In the genomic region with DNA sequence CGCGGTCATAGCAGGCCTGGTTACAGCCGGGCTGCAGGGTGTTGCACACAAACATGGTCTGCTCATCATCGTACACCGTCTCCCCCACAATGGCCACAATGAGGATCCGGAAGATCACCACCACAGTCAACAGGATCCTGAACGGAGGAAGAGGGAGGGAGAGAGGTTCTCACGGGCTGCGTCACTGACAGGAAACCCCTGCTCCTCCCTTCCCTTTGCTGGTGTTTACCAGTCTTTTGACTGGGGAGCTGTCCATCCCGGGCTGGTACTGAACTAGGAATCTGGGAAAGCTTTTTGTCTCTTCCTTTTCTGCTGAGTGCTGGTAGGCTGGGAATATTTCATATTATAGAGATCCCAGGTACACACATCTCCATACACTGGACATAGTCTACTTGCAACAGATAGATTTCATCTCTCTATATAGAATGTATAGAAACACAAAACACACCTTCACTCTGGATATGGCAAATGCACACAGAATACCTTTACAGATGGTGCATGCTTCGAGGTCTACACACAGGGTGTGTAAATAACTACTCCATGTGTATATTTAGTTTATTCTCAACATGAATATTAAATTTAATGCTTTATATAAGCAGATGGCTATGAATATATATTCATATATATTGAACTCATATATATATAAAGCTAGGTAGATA, we compare ENCODE assay signal across 9 cellular contexts. TPM values are rescaled to one million over a fixed set of nuclear protein-coding genes. Genes with fewer than 3 reads are reported as not detected.
A peak's percentile ranks its signal among the peaks of the same experiment; 100 is the strongest.
DNase-seq lines count a peak whose midpoint lies in the region; ATAC-seq, FAIRE-seq and TF ChIP-seq lines count a peak whose summit lies in the region.
"Had no signal": no experiment of that assay in that cellular context is flagged by ENCODE, and none has a peak within 500 bp of the region (broad histone marks: within the 10 kb centered on the region; RNA-seq: fewer than 3 reads in every experiment).

No MANE protein-coding gene starts in this region.

- intact Hi-C loops in IMR-90 (cut with micrococcal nuclease) = no loop called here
- intact Hi-C loops in OCI-LY7 (cut with micrococcal nuclease; ENCODE audit: unreplicated experiment) = no loop called here

- H3K27ac Mint-ChIP-seq in brain = peak overlapping the region in 2 of 5 experiments; percentile 42 to 53

- H3K4ac ChIP-seq in IMR-90 (ENCODE audit: low read depth, low read length) = no peak overlapping the region

- BruUV-seq in IMR-90 (replicated peaks; lab: Mats Ljungman, UMichigan) (no TSS peak), OCI-LY7 (replicated peaks; lab: Mats Ljungman, UMichigan) (no TSS peak)

- peaks cover 0 to 6% (median 0%) of the 10 kb centered on the region in 5 experiments for H3K9me3 Mint-ChIP-seq in brain

- H3K27me3 Mint-ChIP-seq in brain = peaks cover 89% of the 10 kb centered on the region

- no peak overlapping the region for H3K14ac ChIP-seq in IMR-90 (replicated peaks; ENCODE audit: low read depth, low read length)

- no peaks in the 10 kb centered on the region for H4K20me1 ChIP-seq in IMR-90 (ENCODE audit: insufficient read depth, low read length)
- H4K20me1 ChIP-seq in keratinocyte (ENCODE audit: control insufficient read depth, extremely low read depth, insufficient read depth, low read length) = no peaks in the 10 kb centered on the region
- H4K20me1 ChIP-seq in OCI-LY7 (ENCODE audit: insufficient read depth, low read length) = no peaks in the 10 kb centered on the region

- no peak overlapping the region for H4K91ac ChIP-seq in IMR-90 (ENCODE audit: insufficient read depth, low read depth, low read length)

- peak; percentile 20 for FAIRE-seq in keratinocyte (lab: Jason Lieb, UNC)

- H2AK5ac ChIP-seq in IMR-90 (ENCODE audit: low read depth, low read length) = no peak overlapping the region

- H2BK5ac ChIP-seq in IMR-90 (ENCODE audit: low read depth, low read length, poor library complexity, severe bottlenecking) = no peak overlapping the region

- in situ Hi-C loops in IMR-90 (cut with MboI; ENCODE audit: low sequenced_read_pairs) = no loop called here

- ATAC-seq in IMR-90 (ENCODE audit: low read depth) = peak; percentile 98
- ATAC-seq in HG02884 (IDR thresholded peaks at IDR 0.05; ENCODE audit: unreplicated experiment) = no peak

- peak; percentile 4 for DNase-seq in AG04449 (ENCODE audit: low read depth, low spot score)
- peak; percentile 71 for DNase-seq in IMR-90
- DNase-seq in keratinocyte (ENCODE audit: low read depth, low spot score) = no peak
- DNase-seq in OCI-LY7 (ENCODE audit: low spot score) = no peak
- no peak for DNase-seq in NCI-H345 treated with DMSO at 0.1 percent for 48 hours (lab: John Stamatoyannopoulos, UW; ENCODE audit: unreplicated experiment)
- DNase-seq in NCI-H187 treated with DMSO at 0.1 percent for 48 hours (lab: John Stamatoyannopoulos, UW) = no peak
- DNase-seq: NCI-H446 treated with DMSO at 0.1 percent for 48 hours had no signal

- H3K9ac ChIP-seq in IMR-90 (ENCODE audit: low read depth, low read length) = no peak overlapping the region
- no peak overlapping the region for H3K9ac ChIP-seq in keratinocyte (ENCODE audit: control insufficient read depth, extremely low read depth, insufficient read depth, low read length)

- H3K9me1 ChIP-seq in IMR-90 (ENCODE audit: insufficient read depth, low read length) (0 out of 2 replicates have a peak, but pooled peaks cover 3% of the 10 kb centered on the region), keratinocyte (ENCODE audit: control insufficient read depth, extremely low read depth, insufficient read depth, low read length) (no peaks in the 10 kb centered on the region)

- POLR2A ChIA-PET in AG04449 (lab: Yijun Ruan, JAX) = no interaction called here
- POLR2A ChIA-PET in IMR-90 (lab: Charles Lee; ENCODE audit: unreplicated experiment) = no interaction called here
- POLR2A ChIA-PET in OCI-LY7 (lab: Charles Lee) = no interaction called here

- H2BK20ac ChIP-seq in IMR-90 (ENCODE audit: low read depth, low read length) = no peak overlapping the region

- TF ChIP-seq RAD21 in IMR-90 (IDR thresholded peaks at IDR 0.05; ENCODE audit: low read length) = no peak; the same call in 1 of the 2 replicates

- no peak overlapping the region for H4K5ac ChIP-seq in IMR-90 (ENCODE audit: low read depth, low read length)

- H3K36me3 ChIP-seq in IMR-90 (ENCODE audit: control insufficient read depth, insufficient read depth, low read length) (no peaks in the 10 kb centered on the region), keratinocyte (ENCODE audit: control insufficient read depth in 2 of 2, extremely low read depth in 1 of 2, insufficient read depth in 2 of 2, low read length in 2 of 2) (no peaks in the 10 kb centered on the region), OCI-LY7 (ENCODE audit: insufficient read depth, low read length) (no peaks in the 10 kb centered on the region)

- no peak for TF ChIP-seq POLR2A in IMR-90 (IDR thresholded peaks at IDR 0.05; ENCODE audit: low read depth, low read length)

- H2AFZ ChIP-seq in IMR-90 (replicated peaks; ENCODE audit: low read length, poor library complexity) = peak overlapping the region; percentile 47
- H2AFZ ChIP-seq in keratinocyte (ENCODE audit: control insufficient read depth, low read length) = no peak overlapping the region
- H2AFZ ChIP-seq in OCI-LY7 (ENCODE audit: low read length) = no peak overlapping the region

- H3K9me2 ChIP-seq in OCI-LY7 (ENCODE audit: insufficient read depth, low read length) = no peaks in the 10 kb centered on the region

- H3K9me3 ChIP-seq in IMR-90 (ENCODE audit: control insufficient read depth, insufficient read depth, low read length) = peaks cover 3% of the 10 kb centered on the region; the same call in 1 of the 2 replicates
- H3K9me3 ChIP-seq in keratinocyte (ENCODE audit: control insufficient read depth, low read depth, low read length) = no peaks in the 10 kb centered on the region
- H3K9me3 ChIP-seq in OCI-LY7 (ENCODE audit: low read length) = no peaks in the 10 kb centered on the region

- peak overlapping the region; percentile 37 to 90 (median 83) for H3K4me3 Mint-ChIP-seq in brain

- H3K79me2 ChIP-seq in keratinocyte (ENCODE audit: control insufficient read depth, insufficient read depth, low read length) (no peaks in the 10 kb centered on the region), OCI-LY7 (ENCODE audit: insufficient read depth, low read depth, low read length) (no peaks in the 10 kb centered on the region)

- peaks cover 39% of the 10 kb centered on the region for H3K27me3 ChIP-seq in IMR-90 (ENCODE audit: control insufficient read depth, insufficient read depth, low read length)
- peaks cover 33% of the 10 kb centered on the region for H3K27me3 ChIP-seq in keratinocyte (ENCODE audit: control insufficient read depth, extremely low read depth, insufficient read depth, low read length)

- H3K79me1 ChIP-seq in IMR-90 (ENCODE audit: low read depth in 1 of 2, low read length in 2 of 2) = no peaks in the 10 kb centered on the region

- H3K18ac ChIP-seq in IMR-90 (ENCODE audit: low read depth, low read length) = no peak overlapping the region

- no CpG with 5 or more reads among the region's 11 CpGs for WGBS in IMR-90 (ENCODE audit: extremely low coverage in 2 of 2, insufficient read length in 1 of 2), 2 experiments

- no peak overlapping the region for H3K56ac ChIP-seq in IMR-90 (ENCODE audit: extremely low read depth, insufficient read depth, low read length)

- H3K4me3 ChIP-seq in AG04449 (ENCODE audit: low read depth, low read length) = no peak overlapping the region
- H3K4me3 ChIP-seq in IMR-90 (ENCODE audit: insufficient read depth, low read depth, low read length) = no peak overlapping the region
- no peak overlapping the region for H3K4me3 ChIP-seq in keratinocyte (ENCODE audit: control insufficient read depth in 2 of 3, extremely low read depth in 1 of 3, insufficient read depth in 2 of 3, low read depth in 1 of 3, low read length in 3 of 3)
- H3K4me3 ChIP-seq in OCI-LY7 (ENCODE audit: low read depth, low read length, poor library complexity, severe bottlenecking) = no peak overlapping the region

- H4K8ac ChIP-seq in IMR-90 (ENCODE audit: low read depth in 2 of 2, low read length in 2 of 2) = no peak overlapping the region

- H2AK9ac ChIP-seq in IMR-90 (replicated peaks; ENCODE audit: low read depth, low read length, poor library complexity) = no peak overlapping the region

- dilution Hi-C loops in IMR-90 (cut with HindIII; ENCODE audit: low sequenced_read_pairs, unreplicated experiment) = no loop called here
- dilution Hi-C loops in keratinocyte (cut with MboI; ENCODE audit: extremely low pct_ligation_motif_present, low sequenced_read_pairs) = no loop called here

- TF ChIP-seq CTCF in AG04449 (IDR thresholded peaks at IDR 0.05; ENCODE audit: insufficient read depth, low read length, missing control alignments) (no peak), IMR-90 (conservative IDR thresholded peaks at IDR 0.05; ENCODE audit: low read depth, low read length) (no peak), brain (conservative IDR thresholded peaks at IDR 0.05) (no peak), keratinocyte (optimal IDR thresholded peaks at IDR 0.05 in 1 of 3, IDR thresholded peaks at IDR 0.05 in 1 of 3, conservative IDR thresholded peaks at IDR 0.05 in 1 of 3; ENCODE audit: extremely low read depth in 1 of 3, insufficient read depth in 2 of 3, low read length in 3 of 3) (no peak), OCI-LY7 (conservative IDR thresholded peaks at IDR 0.05; ENCODE audit: low read length) (no peak)

- H3K4me1 ChIP-seq in IMR-90 (ENCODE audit: control insufficient read depth, insufficient read depth, low read length) (peaks cover 2% of the 10 kb centered on the region; the same call in 1 of the 2 replicates), keratinocyte (ENCODE audit: control insufficient read depth, extremely low read depth, insufficient read depth, low read length) (no peaks in the 10 kb centered on the region), OCI-LY7 (ENCODE audit: insufficient read depth, low read length, poor library complexity, severe bottlenecking) (no peaks in the 10 kb centered on the region)

- peaks cover 33% of the 10 kb centered on the region for H3K4me1 Mint-ChIP-seq in brain

- peaks cover 3% of the 10 kb centered on the region for H3K36me3 Mint-ChIP-seq in brain

- H3K27ac ChIP-seq in IMR-90 (ENCODE audit: insufficient read depth, low read length) (no peak overlapping the region), keratinocyte (ENCODE audit: control insufficient read depth, insufficient read depth, low read length) (no peak overlapping the region), OCI-LY7 (ENCODE audit: low read depth, low read length, poor library complexity, severe bottlenecking) (no peak overlapping the region)

- no peak overlapping the region for H2BK15ac ChIP-seq in IMR-90 (ENCODE audit: low read depth, low read length)

- H2BK120ac ChIP-seq in IMR-90 (ENCODE audit: low read depth, low read length) = no peak overlapping the region

- no peak overlapping the region for H3K23ac ChIP-seq in IMR-90 (ENCODE audit: low read depth, low read length)

- H3K4me2 ChIP-seq in IMR-90 (ENCODE audit: low read depth, low read length) (peak overlapping the region; percentile 88), keratinocyte (ENCODE audit: control insufficient read depth, extremely low read depth, insufficient read depth, low read depth, low read length) (no peak overlapping the region), OCI-LY7 (ENCODE audit: low read length) (no peak overlapping the region)

- CTCF ChIA-PET in AG04449 (lab: Yijun Ruan, JAX) = interaction anchor here (0.9 kb wide), 1 partner anchor 167 kb away, joined by 4 read pairs; no protein-coding TSS in a partner anchor
- CTCF ChIA-PET in IMR-90 (lab: Yijun Ruan, JAX) = no interaction called here
- CTCF ChIA-PET in OCI-LY7 (lab: Charles Lee; ENCODE audit: unreplicated experiment) = no interaction called here

RNA-seq across cellular contexts. Expression of gene GJD2, which starts 1.4 kb away (rescaled TPM):
- total RNA-seq in IMR-90 (2012; rRNA removed) (not detected in 2 replicates), OCI-LY7 (2022) (not detected in 2 replicates)
- polyA plus RNA-seq in IMR-90 (2012; rRNA removed) (not detected in 2 replicates), brain (ENCODE audit: insufficient read depth, low read depth, low replicate concordance) (0.20 TPM), keratinocyte (not detected in 3 replicates)
- not detected in 2 replicates for polyA plus RNA-seq in IMR-90 (2012; cell fraction: cytosol; rRNA removed)
- polyA plus RNA-seq in IMR-90 (2012; cell fraction: nucleus; rRNA removed; ENCODE audit: low replicate concordance) = 0.02 TPM in 1 of 2 replicates, not detected in the other
- polyA plus RNA-seq in keratinocyte (2011; ENCODE audit: low read depth) = not detected
- polyA plus RNA-seq in keratinocyte (2011; cell fraction: cytosol; rRNA removed) = not detected in 2 replicates
- not detected in 2 replicates for polyA plus RNA-seq in keratinocyte (2011; cell fraction: nucleus; rRNA removed)
- polyA plus RNA-seq in keratinocyte (2012; ENCODE audit: low replicate concordance) = not detected in 2 replicates
- not detected in 3 replicates for polyA minus RNA-seq in keratinocyte
- not detected for polyA minus RNA-seq in keratinocyte (2011; cell fraction: cytosol; rRNA and poly(A)+ RNA removed)
- polyA minus RNA-seq in keratinocyte (2011; cell fraction: nucleus; rRNA and poly(A)+ RNA removed) = not detected in 2 replicates
- total RNA-seq in OCI-LY7 (2014; rRNA removed; shearing (Covaris generic)) = not detected in 2 replicates

RNA-seq across cellular contexts. Expression of gene ACTC1, which starts 42.0 kb away (rescaled TPM):
- total RNA-seq in IMR-90 (2012; rRNA removed) (0.83 and 1.1 TPM in 2 replicates), OCI-LY7 (2022) (not detected in 2 replicates)
- polyA plus RNA-seq in IMR-90 (2012; rRNA removed) (1.9 and 2.8 TPM in 2 replicates), brain (ENCODE audit: insufficient read depth, low read depth, low replicate concordance) (1.2 TPM), keratinocyte (0.08 to 0.10 TPM in 2 of 3 replicates, not detected in the other)
- polyA plus RNA-seq in IMR-90 (2012; cell fraction: cytosol; rRNA removed) = 0.63 and 1.7 TPM in 2 replicates
- 1.2 TPM in 2 replicates for polyA plus RNA-seq in IMR-90 (2012; cell fraction: nucleus; rRNA removed; ENCODE audit: low replicate concordance)
- 0.45 TPM for polyA plus RNA-seq in keratinocyte (2011; ENCODE audit: low read depth)
- 0.05 TPM in 1 of 2 replicates, not detected in the other for polyA plus RNA-seq in keratinocyte (2011; cell fraction: cytosol; rRNA removed)
- polyA plus RNA-seq in keratinocyte (2011; cell fraction: nucleus; rRNA removed) = 0.11 and 0.45 TPM in 2 replicates
- polyA plus RNA-seq in keratinocyte (2012; ENCODE audit: low replicate concordance) = 0.66 TPM in 1 of 2 replicates, not detected in the other
- not detected in 3 replicates for polyA minus RNA-seq in keratinocyte
- not detected for polyA minus RNA-seq in keratinocyte (2011; cell fraction: cytosol; rRNA and poly(A)+ RNA removed)
- not detected in 2 replicates for polyA minus RNA-seq in keratinocyte (2011; cell fraction: nucleus; rRNA and poly(A)+ RNA removed)
- not detected in 2 replicates for total RNA-seq in OCI-LY7 (2014; rRNA removed; shearing (Covaris generic))

Comparison
In these comparisons a context has a peak if more than half of its experiments do, and no peak if none do; other contexts are left out.
1. DNase-seq: peak in AG04449 (single experiment) and IMR-90 (single experiment); none in keratinocyte (single experiment), OCI-LY7 (single experiment), NCI-H345 treated with DMSO at 0.1 percent for 48 hours (single experiment) and NCI-H187 treated with DMSO at 0.1 percent for 48 hours (single experiment).